Comparison of ENCODE assay signal across 1 cellular context in the genomic region with DNA sequence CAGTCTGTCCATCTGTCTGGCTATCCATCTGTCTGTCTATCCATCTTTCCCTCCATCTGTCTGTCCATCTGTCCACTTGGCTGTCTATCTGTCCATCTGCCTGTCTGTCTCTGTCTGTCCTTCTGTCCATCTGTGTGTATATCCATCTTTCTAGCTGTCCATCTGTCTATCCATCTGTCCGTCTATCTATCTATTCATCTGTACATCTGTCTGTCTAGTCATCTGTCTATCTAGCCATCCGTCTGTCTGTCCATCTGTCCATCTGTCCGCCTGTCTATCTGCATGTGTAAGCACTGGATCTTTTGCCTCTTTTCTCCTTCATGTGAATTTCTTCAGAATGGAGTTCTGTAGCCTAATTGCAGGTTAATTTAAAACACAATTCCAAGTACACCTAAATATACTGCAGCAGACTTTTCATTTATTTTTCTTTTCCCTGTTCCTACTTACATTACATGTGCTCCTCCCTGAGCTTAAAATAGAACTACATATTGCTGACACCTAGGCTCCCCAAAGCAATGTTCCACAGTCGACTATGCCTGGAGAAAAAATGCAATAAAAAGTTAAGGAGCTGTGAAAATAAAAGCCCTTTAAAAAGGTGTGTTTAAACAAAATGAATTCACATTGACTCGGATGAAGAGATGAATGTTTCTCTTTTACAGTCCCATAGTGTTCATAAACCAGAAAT.
TF ChIP-seq lines count a peak whose summit lies in the region.

No MANE protein-coding gene starts in this region.

TF ChIP-seq in IMR-90, 13 proteins besides CTCF, POLR2A, EP300 and RAD21 (continued from another document):
- TF ChIP-seq, protein P1, sequence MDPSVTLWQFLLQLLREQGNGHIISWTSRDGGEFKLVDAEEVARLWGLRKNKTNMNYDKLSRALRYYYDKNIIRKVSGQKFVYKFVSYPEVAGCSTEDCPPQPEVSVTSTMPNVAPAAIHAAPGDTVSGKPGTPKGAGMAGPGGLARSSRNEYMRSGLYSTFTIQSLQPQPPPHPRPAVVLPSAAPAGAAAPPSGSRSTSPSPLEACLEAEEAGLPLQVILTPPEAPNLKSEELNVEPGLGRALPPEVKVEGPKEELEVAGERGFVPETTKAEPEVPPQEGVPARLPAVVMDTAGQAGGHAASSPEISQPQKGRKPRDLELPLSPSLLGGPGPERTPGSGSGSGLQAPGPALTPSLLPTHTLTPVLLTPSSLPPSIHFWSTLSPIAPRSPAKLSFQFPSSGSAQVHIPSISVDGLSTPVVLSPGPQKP (IDR thresholded peaks at IDR 0.05; ENCODE audit: borderline replicate concordance, low read depth, low read length) = no peak
- no peak for TF ChIP-seq MAFK (IDR thresholded peaks at IDR 0.05; ENCODE audit: low read depth, low read length)
- TF ChIP-seq SMC3 (IDR thresholded peaks at IDR 0.05; ENCODE audit: low read depth, low read length) = no peak
- no peak for TF ChIP-seq RCOR1 (IDR thresholded peaks at IDR 0.05; ENCODE audit: insufficient replicate concordance, low read length)
- no peak for TF ChIP-seq BHLHE40 (IDR thresholded peaks at IDR 0.05; ENCODE audit: low read depth, low read length)
TF ChIP-seq in IMR-90: peak in this region for 0.
